Comparison of ENCODE assay signal across 21 cellular contexts in genomic region chr6:40444307-40444706, GRCh38.
"Had no signal": no experiment of that assay in that cellular context is flagged by ENCODE, and none has a peak within 500 bp of the region (broad histone marks: within the 10 kb centered on the region; RNA-seq: fewer than 3 reads in every experiment).

No MANE protein-coding gene starts in this region.

- H3K9me3 ChIP-seq: SJSA1 had no signal

- H3K36me3 ChIP-seq: brain microvascular endothelial cell, cardiac muscle cell, SJSA1 had no signal

- H3K27ac ChIP-seq: brain microvascular endothelial cell, cardiac muscle cell, SJSA1, VCaP had no signal

- DNase-seq: activated CD4-positive, alpha-beta T cell treated with anti-CD3 and anti-CD28 coated beads for 36 hours; activated CD8-positive, alpha-beta memory T cell treated with anti-CD3 and anti-CD28 coated beads, Interleukin-2, amount 50 U/mL, for 4 hours; activated CD8-positive, alpha-beta T cell treated with anti-CD3 and anti-CD28 coated beads for 36 hours; activated gamma-delta T cell treated with Interleukin-2 at 50 U/mL for 16 hours; activated naive CD4-positive, alpha-beta T cell treated with anti-CD3 and anti-CD28 coated beads, Interleukin-2, amount 10 ng/mL, durations not matched to agents 7 days and 5 days; activated naive CD8-positive, alpha-beta T cell treated with anti-CD3 and anti-CD28 coated beads for 36 hours; activated T-cell treated with anti-CD3 and anti-CD28 coated beads, Interleukin-2, amount 50 U/mL, for 72 hours; brain microvascular endothelial cell; Kasumi-1; KBM-7; NCI-H1092; NCI-H1930; NCI-H446; NCI-H524 treated with DMSO at 0.1 percent for 48 hours; OCI-M1; SHP77; T-helper 1 cell had no signal

- ATAC-seq: activated CD4-positive, alpha-beta T cell treated with anti-CD3 and anti-CD28 coated beads for 36 hours; activated CD8-positive, alpha-beta T cell treated with anti-CD3 and anti-CD28 coated beads for 36 hours; activated T-cell treated with anti-CD3 and anti-CD28 coated beads, Interleukin-2, amount 50 U/mL, for 72 hours had no signal

- H3K4me1 ChIP-seq: SJSA1 had no signal

- H3K4me3 ChIP-seq: cardiac muscle cell, SJSA1 had no signal

- H3K27me3 ChIP-seq: brain microvascular endothelial cell had no signal

- FAIRE-seq: RCC 7860 had no signal
